9 cellular contexts compared by ENCODE assay signal in the genomic region with DNA sequence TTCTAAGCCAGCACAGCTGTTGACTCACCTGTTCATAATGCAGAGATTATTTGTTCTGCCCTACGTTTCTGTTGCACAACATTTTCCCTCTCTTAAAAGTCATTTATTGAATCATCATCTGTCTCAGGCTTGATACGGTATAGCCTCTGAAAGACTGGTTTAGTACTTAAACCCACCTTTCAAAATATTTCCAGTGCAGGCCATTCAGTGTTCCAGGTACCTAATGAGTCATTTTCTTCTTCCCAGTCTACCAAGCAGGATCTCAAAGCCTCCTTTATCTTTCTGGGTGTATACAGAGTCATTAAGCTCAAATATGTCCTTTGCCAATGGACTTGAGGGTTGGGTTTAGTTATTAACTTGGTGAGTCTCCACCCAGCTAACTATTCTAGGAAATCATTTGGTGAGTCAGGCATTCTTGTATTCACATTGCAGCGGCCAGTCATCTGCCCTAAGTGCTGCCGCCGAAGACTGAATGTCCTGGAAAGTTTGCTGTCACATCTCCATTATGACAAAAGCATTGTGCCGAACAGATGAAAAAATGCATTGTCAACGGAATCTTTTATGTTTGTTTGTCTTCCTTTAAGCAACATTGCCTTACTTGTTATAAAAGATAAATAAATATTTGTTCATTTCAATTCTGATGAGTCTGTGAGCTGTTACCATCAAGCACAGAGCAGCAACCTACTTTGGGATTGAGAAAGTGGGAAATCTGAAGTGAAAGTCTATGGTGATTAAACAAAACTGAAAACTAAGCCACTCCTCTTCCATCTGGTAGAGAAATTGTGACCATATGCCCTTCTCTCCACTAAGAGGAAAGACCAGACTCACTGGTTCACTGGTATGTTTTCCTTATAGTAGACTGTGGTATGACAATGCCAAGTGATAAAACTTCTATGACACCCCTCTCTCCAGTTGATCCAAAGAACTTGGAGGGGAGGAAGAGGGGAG. TPM values are rescaled to one million over a fixed set of nuclear protein-coding genes. Genes with fewer than 3 reads are reported as not detected.
DNase-seq lines count a peak whose midpoint lies in the region; ATAC-seq, FAIRE-seq and TF ChIP-seq lines count a peak whose summit lies in the region.
"Had no signal": no experiment of that assay in that cellular context is flagged by ENCODE, and none has a peak within 500 bp of the region (broad histone marks: within the 10 kb centered on the region; RNA-seq: fewer than 3 reads in every experiment).

No MANE protein-coding gene starts in this region.

- H3K4ac ChIP-seq in H9 (ENCODE audit: low read depth, low read length), result no peak overlapping the region

- no peak overlapping the region for H3K14ac ChIP-seq in H9 (ENCODE audit: insufficient read depth, low read length)

- H3K79me1 ChIP-seq in H9 (ENCODE audit: insufficient read depth, low read depth, low read length, poor library complexity, severe bottlenecking), result no peaks in the 10 kb centered on the region

- no peak overlapping the region for H2AK5ac ChIP-seq in H9 (ENCODE audit: insufficient read length, low read length)

- no peak overlapping the region for H4K91ac ChIP-seq in H9 (ENCODE audit: insufficient read length, low read depth, low read length)

- H3K4me1 Mint-ChIP-seq in H9, result peaks cover 12% of the 10 kb centered on the region in 2 experiments

- no peak overlapping the region for H4K8ac ChIP-seq in H9 (replicated peaks; ENCODE audit: insufficient read length, low read depth, low read length)

- no peak overlapping the region for H3K9ac ChIP-seq in H9 (ENCODE audit: extremely low read depth, insufficient read length, low read length)

- TF ChIP-seq CTCF in H9 (conservative IDR thresholded peaks at IDR 0.05), result no peak

- H3K36me3 Mint-ChIP-seq in H9 (ENCODE audit: insufficient read depth in 1 of 3, low read depth in 3 of 3), result no peaks in the 10 kb centered on the region

- H3T11ph ChIP-seq in H9 (ENCODE audit: low read length), result no peak overlapping the region

- H3K36me3 ChIP-seq in small intestine (ENCODE audit: control insufficient read depth in 2 of 2, insufficient read depth in 2 of 2, low read length in 2 of 2), result peaks cover 0 to 3% of the 10 kb centered on the region in 2 donors

- H3K56ac ChIP-seq in H9 (ENCODE audit: insufficient read length, low read depth, low read length), result no peak overlapping the region

- no peak overlapping the region for H4K5ac ChIP-seq in H9 (ENCODE audit: insufficient read length, low read depth, low read length)

- peak; percentile 7 to 35 for DNase-seq in NCI-H2081 (lab: John Stamatoyannopoulos, UW)
- DNase-seq in NCI-H2081 treated with DMSO at 0.1 percent for 48 hours (lab: John Stamatoyannopoulos, UW), result no peak
- peak; percentile 67 for DNase-seq in RKO (ENCODE audit: low spot score)
- DNase-seq in left cardiac atrium, result no peak
- peak; percentile 98 for DNase-seq in small intestine
- no peak for DNase-seq in H9
- DNase-seq: cerebellar nuclear complex had no signal

- intact Hi-C loops in left cardiac atrium (cut with DNase I), result no loop called here

- no peak overlapping the region for H3K4me3 Mint-ChIP-seq in H9

- H3K4me1 ChIP-seq in small intestine (ENCODE audit: control insufficient read depth in 2 of 2, insufficient read depth in 1 of 2, low read depth in 1 of 2, low read length in 1 of 2), result peaks cover 0 to 3% of the 10 kb centered on the region in 2 donors
- no peaks in the 10 kb centered on the region for H3K4me1 ChIP-seq in H9 (ENCODE audit: insufficient read depth, low read length)

- FAIRE-seq in small intestine (lab: Jason Lieb, UNC), result peak; percentile 91

- no peak overlapping the region for H2BK120ac ChIP-seq in H9 (ENCODE audit: low read depth, low read length, poor library complexity, severe bottlenecking)

- H2BK20ac ChIP-seq in H9 (ENCODE audit: low read depth, low read length, poor library complexity, severe bottlenecking), result no peak overlapping the region

- H3K27me3 ChIP-seq in small intestine (ENCODE audit: control insufficient read depth in 2 of 2, insufficient read depth in 2 of 2, low read length in 2 of 2) (no peaks in the 10 kb centered on the region), H9 (ENCODE audit: insufficient read depth, low read length) (no peaks in the 10 kb centered on the region)

- 7 to 50% (median 25%) methylated on average over 7 of the region's 7 CpGs for WGBS in small intestine, 3 donors
- no CpG with 5 or more reads among the region's 7 CpGs for WGBS in H9 (ENCODE audit: extremely low coverage, insufficient read length, low lambda C conversion rate)

- no peaks in the 10 kb centered on the region for H3K79me2 ChIP-seq in H9 (ENCODE audit: insufficient read depth, low read length)

- H3K9me3 Mint-ChIP-seq in H9, result no peaks in the 10 kb centered on the region

- no peak overlapping the region for H2BK12ac ChIP-seq in H9 (ENCODE audit: insufficient read length, low read depth, low read length)

- H3K18ac ChIP-seq in H9 (ENCODE audit: insufficient read length, low read depth, low read length), result no peak overlapping the region

- no peak overlapping the region for H3K23ac ChIP-seq in H9 (ENCODE audit: insufficient read length, low read depth, low read length)

- H3K27ac Mint-ChIP-seq in H9, result no peak overlapping the region

- no peaks in the 10 kb centered on the region for H4K20me1 ChIP-seq in H9 (ENCODE audit: control insufficient read depth, insufficient read depth, insufficient read length)

- no peaks in the 10 kb centered on the region; the same call in 1 of the 2 replicates for H3K27me3 Mint-ChIP-seq in H9 (ENCODE audit: low read depth)

- H3K9me3 ChIP-seq in small intestine (ENCODE audit: control insufficient read depth, low read depth) (no peaks in the 10 kb centered on the region), H9 (ENCODE audit: control insufficient read depth, low read depth, low read length) (no peaks in the 10 kb centered on the region)

- no peaks in the 10 kb centered on the region for H3K23me2 ChIP-seq in H9 (ENCODE audit: insufficient read length, low read depth, low read length, poor library complexity, severe bottlenecking)

- H2AFZ ChIP-seq in H9 (ENCODE audit: low read length), result no peak overlapping the region

- no peak overlapping the region for H2BK5ac ChIP-seq in H9 (ENCODE audit: insufficient read length, low read length)

- no peak overlapping the region for H2BK15ac ChIP-seq in H9 (ENCODE audit: low read depth, low read length)

- ATAC-seq in left cardiac atrium (peak; percentile 34), HG03108 (IDR thresholded peaks at IDR 0.05; ENCODE audit: unreplicated experiment) (no peak), HG02885 (IDR thresholded peaks at IDR 0.05; ENCODE audit: poor library complexity, unreplicated experiment) (no peak)

- no peak overlapping the region for H3K4me3 ChIP-seq in small intestine (ENCODE audit: low read depth in 1 of 2, low read length in 2 of 2)

- H3K4me2 ChIP-seq in H9 (ENCODE audit: insufficient read depth, insufficient read length, low read length), result no peak overlapping the region

- H3K27ac ChIP-seq in small intestine (ENCODE audit: low read depth in 1 of 2, low read length in 1 of 2) (peak overlapping the region; percentile 81 to 86), H9 (ENCODE audit: insufficient read length, low read depth, low read length) (no peak overlapping the region)

RNA-seq across cellular contexts. Expression of a gene that starts 14.3 kb away (rescaled TPM):
- 10 to 100 TPM; 13.1 to 15.4 TPM for total RNA-seq in left cardiac atrium
- 10 to 100 TPM; 17.4 to 48.8 (median 34.9) TPM for polyA plus RNA-seq in small intestine
- total RNA-seq in H9 (2021), result 25.0 and 31.0 TPM in 2 replicates

Comparison
In these comparisons a context has a peak if more than half of its experiments do, and no peak if none do; other contexts are left out.
1. DNase-seq: peak in NCI-H2081 (2 of 2), RKO (single experiment) and small intestine (single experiment); none in NCI-H2081 treated with DMSO at 0.1 percent for 48 hours (single experiment), left cardiac atrium (single experiment) and H9 (single experiment).
2. ATAC-seq: peak in left cardiac atrium (2 of 2); none in HG03108 (single experiment) and HG02885 (single experiment).